Comparison of ENCODE assay signal across 16 cellular contexts in genomic region chr21:45262616-45263015, GRCh38. TPM values are rescaled to one million over a fixed set of nuclear protein-coding genes. Genes with fewer than 3 reads are reported as not detected.
A peak's percentile ranks its signal among the peaks of the same experiment; 100 is the strongest.
DNase-seq lines count a peak whose midpoint lies in the region; ATAC-seq, FAIRE-seq and TF ChIP-seq lines count a peak whose summit lies in the region.
"Had no signal": no experiment of that assay in that cellular context is flagged by ENCODE, and none has a peak within 500 bp of the region (broad histone marks: within the 10 kb centered on the region; RNA-seq: fewer than 3 reads in every experiment).

No MANE protein-coding gene starts in this region.

- no peaks in the 10 kb centered on the region for H3K27me3 Mint-ChIP-seq in activated T-helper 17 cell treated with anti-CD3 and anti-CD28 coated beads, Interleukin-2, amount 50 U/mL, for 72 hours
- H3K27me3 Mint-ChIP-seq: IgD-negative memory B cell had no signal

- no peak overlapping the region for H3K9ac ChIP-seq in kidney (ENCODE audit: low read length in 2 of 2)

- H3K4me1 Mint-ChIP-seq in activated T-helper 17 cell treated with anti-CD3 and anti-CD28 coated beads, Interleukin-2, amount 50 U/mL, for 72 hours: peaks cover 23% of the 10 kb centered on the region

- peak; percentile 59 for DNase-seq in activated effector memory CD4-positive, alpha-beta T cell treated with anti-CD3 and anti-CD28 coated beads, Interleukin-2, amount 50 U/mL, for 16 hours
- DNase-seq in activated effector memory CD4-positive, alpha-beta T cell treated with Interleukin-2 at 50 U/mL for 16 hours: no peak
- peak; percentile 42 for DNase-seq in NOMO-1 treated with dmso at 0.1 percent for 144 hours (lab: John Stamatoyannopoulos, UW; ENCODE audit: unreplicated experiment)
- DNase-seq in kidney: peak; percentile 43
- DNase-seq in suprapubic skin (ENCODE audit: low spot score in 2 of 2): peak; percentile 60 to 81
- no peak for DNase-seq in germinal center (ENCODE audit: low spot score)
- no peak for DNase-seq in central memory CD4-positive, alpha-beta T cell
- DNase-seq: cerebellar nuclear complex; GOT3; natural killer cell; NCI-H510A; stimulated activated CD4-positive, alpha-beta T cell treated with anti-CD3 and anti-CD28 coated beads, Interleukin-4, amount 100 ng/mL, for 24 hours; SW 1271 had no signal

- H3K27me3 ChIP-seq in suprapubic skin: peaks cover 17% of the 10 kb centered on the region

- ATAC-seq in activated T-helper 17 cell treated with anti-CD3 and anti-CD28 coated beads, Interleukin-2, amount 50 U/mL, for 72 hours (replicated peaks): no peak
- ATAC-seq: natural killer cell, sciatic nerve had no signal

- FAIRE-seq in kidney (lab: Jason Lieb, UNC): no peak

- H3K27ac Mint-ChIP-seq in activated T-helper 17 cell treated with anti-CD3 and anti-CD28 coated beads, Interleukin-2, amount 50 U/mL, for 72 hours: no peak overlapping the region
- H3K27ac Mint-ChIP-seq: natural killer cell had no signal

- no peaks in the 10 kb centered on the region for H3K9me3 Mint-ChIP-seq in activated T-helper 17 cell treated with anti-CD3 and anti-CD28 coated beads, Interleukin-2, amount 50 U/mL, for 72 hours
- H3K9me3 Mint-ChIP-seq: IgD-negative memory B cell, natural killer cell had no signal

- no peak for TF ChIP-seq EP300 in suprapubic skin (IDR thresholded peaks at IDR 0.05)

- 75% methylated on average over 11 of the region's 11 CpGs for WGBS in suprapubic skin

- H3K9me3 ChIP-seq in kidney (ENCODE audit: control insufficient read depth in 1 of 2, low read length in 2 of 2) (no peaks in the 10 kb centered on the region), suprapubic skin (no peaks in the 10 kb centered on the region)

- H3K4me3 ChIP-seq in kidney (ENCODE audit: low read length in 2 of 2) (no peak overlapping the region), suprapubic skin (no peak overlapping the region)

- TF ChIP-seq CTCF in kidney (IDR thresholded peaks at IDR 0.05; ENCODE audit: borderline replicate concordance, extremely low read depth, insufficient read depth): no peak
- no peak for TF ChIP-seq CTCF in suprapubic skin (IDR thresholded peaks at IDR 0.05)

- no peak for TF ChIP-seq POLR2A in suprapubic skin (IDR thresholded peaks at IDR 0.05)

- H3K27ac ChIP-seq in kidney (ENCODE audit: low read depth in 2 of 2, low read length in 2 of 2) (no peak overlapping the region), suprapubic skin (no peak overlapping the region)

- intact Hi-C loops in kidney (cut with DNase I): no loop called here

- peaks cover 36% of the 10 kb centered on the region for H3K36me3 Mint-ChIP-seq in activated T-helper 17 cell treated with anti-CD3 and anti-CD28 coated beads, Interleukin-2, amount 50 U/mL, for 72 hours (ENCODE audit: low read depth)
- H3K36me3 Mint-ChIP-seq: natural killer cell had no signal

- peaks cover 0 to 3% of the 10 kb centered on the region in 2 donors for H3K4me1 ChIP-seq in kidney (ENCODE audit: control insufficient read depth in 1 of 2, insufficient read depth in 1 of 2, low read depth in 1 of 2, low read length in 2 of 2)
- H3K4me1 ChIP-seq in suprapubic skin: no peaks in the 10 kb centered on the region

- peaks cover 18 to 32% of the 10 kb centered on the region in 2 donors for H3K36me3 ChIP-seq in kidney (ENCODE audit: control insufficient read depth in 1 of 2, insufficient read depth in 2 of 2, low read length in 2 of 2)
- H3K36me3 ChIP-seq in suprapubic skin: peaks cover 48% of the 10 kb centered on the region

- H3K4me3 Mint-ChIP-seq in activated T-helper 17 cell treated with anti-CD3 and anti-CD28 coated beads, Interleukin-2, amount 50 U/mL, for 72 hours: no peak overlapping the region
- H3K4me3 Mint-ChIP-seq: IgD-negative memory B cell, natural killer cell had no signal

RNA-seq across cellular contexts. Expression of gene POFUT2, which starts 25.1 kb away (rescaled TPM):
- total RNA-seq in kidney (30.2 TPM), suprapubic skin (10 to 100 TPM; 10.7 to 46.9 (median 20.0) TPM)
- polyA plus RNA-seq in kidney (ENCODE audit: insufficient read depth, low read depth, low replicate concordance): 18.3 TPM
- total RNA-seq in activated T-helper 17 cell treated with anti-CD3 and anti-CD28 coated beads, Interleukin-2, amount 50 U/mL, for 72 hours: 10 to 100 TPM; 12.0 to 22.8 TPM

Comparison
In these comparisons a context has a peak if more than half of its experiments do, and no peak if none do; other contexts are left out.
1. DNase-seq: peak in activated effector memory CD4-positive, alpha-beta T cell treated with anti-CD3 and anti-CD28 coated beads, Interleukin-2, amount 50 U/mL, for 16 hours (single experiment), NOMO-1 treated with dmso at 0.1 percent for 144 hours (single experiment), kidney (single experiment) and suprapubic skin (2 of 2); none in activated effector memory CD4-positive, alpha-beta T cell treated with Interleukin-2 at 50 U/mL for 16 hours (single experiment), germinal center (single experiment) and central memory CD4-positive, alpha-beta T cell (single experiment).